ENCODE assay signal across 8 cellular contexts in the genomic region with DNA sequence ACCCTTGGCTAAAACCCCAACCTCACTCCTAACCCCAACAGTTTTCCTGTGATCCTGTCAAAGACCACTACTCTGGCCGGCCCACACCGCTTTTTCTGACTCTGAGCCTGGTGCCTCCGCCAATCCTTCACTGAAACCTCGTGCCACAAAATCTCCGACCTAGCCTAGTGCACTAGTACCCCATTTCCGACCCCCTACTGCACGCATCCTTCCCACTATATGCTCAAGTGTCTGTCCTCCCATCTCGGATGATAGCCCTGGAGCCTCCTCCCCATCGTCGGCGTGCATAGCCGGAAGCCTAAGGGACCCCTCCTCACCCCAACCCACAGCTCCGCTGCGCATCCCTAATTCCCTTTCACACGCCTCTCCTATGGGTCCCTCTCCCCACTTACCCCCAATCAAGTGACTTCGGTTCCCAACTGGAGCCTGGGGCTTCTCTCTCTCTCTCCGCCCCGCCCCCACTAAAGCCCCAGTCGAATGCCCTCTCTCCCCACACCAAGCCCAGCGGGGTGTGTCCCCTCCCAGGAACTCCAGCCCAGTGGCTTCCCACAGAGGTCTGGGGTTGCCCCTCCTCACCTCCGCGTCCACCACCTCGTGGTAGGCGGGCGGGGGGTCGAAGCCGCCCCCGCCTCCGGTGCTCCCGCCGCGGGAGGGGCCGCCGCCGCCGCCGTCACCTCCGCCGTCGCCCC.
DNase-seq lines count a peak whose midpoint lies in the region; ATAC-seq and TF ChIP-seq lines count a peak whose summit lies in the region.

No MANE protein-coding gene starts in this region.

- no peak for TF ChIP-seq CTCF in AG09309 (IDR thresholded peaks at IDR 0.05; ENCODE audit: control insufficient read depth, insufficient read depth, low read depth, low read length, missing control alignments)
- TF ChIP-seq CTCF in RWPE1 (conservative IDR thresholded peaks at IDR 0.05; ENCODE audit: low read depth) = no peak

- DNase-seq in AG09309 (ENCODE audit: low read depth) (no peak), RWPE1 (ENCODE audit: low spot score) (peak; percentile 50), hippocampal formation (lab: John Stamatoyannopoulos, UW) (peak; percentile 50 to 60), retina (peak; percentile 79), NCI-H1436 (lab: John Stamatoyannopoulos, UW) (no peak)

- peak overlapping the region; percentile 90 for H3K27ac ChIP-seq in RWPE1
- H3K27ac ChIP-seq in angular gyrus (ENCODE audit: low read depth, low read length) = peak overlapping the region; percentile 88

- CTCF ChIA-PET in RWPE1 (lab: Yijun Ruan, JAX) = interaction anchor here (0.7 kb wide), 1 partner anchor 1618 kb away, joined by 3 read pairs; no protein-coding TSS in a partner anchor

- peak overlapping the region; percentile 81 for H3K4me3 ChIP-seq in AG09309 (ENCODE audit: control insufficient read depth, low read depth, low read length)

- POLR2A ChIA-PET in RWPE1 (lab: Yijun Ruan, JAX; ENCODE audit: low non-redundant PET) = no interaction called here

- ATAC-seq in GM18907 (IDR thresholded peaks at IDR 0.05; ENCODE audit: unreplicated experiment) = peak; percentile 24
- ATAC-seq in HG03280 (IDR thresholded peaks at IDR 0.05; ENCODE audit: unreplicated experiment) = peak; percentile 6

Comparison
In these comparisons a context has a peak if more than half of its experiments do, and no peak if none do; other contexts are left out.
1. DNase-seq: peak in RWPE1 (single experiment), hippocampal formation (2 of 2) and retina (single experiment); none in AG09309 (single experiment) and NCI-H1436 (single experiment).